Comparison of ENCODE assay signal across 32 cellular contexts in genomic region chr6:158751192-158751591, GRCh38.
DNase-seq lines count a peak whose midpoint lies in the region; ATAC-seq, FAIRE-seq and TF ChIP-seq lines count a peak whose summit lies in the region.
"Had no signal": no experiment of that assay in that cellular context is flagged by ENCODE, and none has a peak within 500 bp of the region (broad histone marks: within the 10 kb centered on the region; RNA-seq: fewer than 3 reads in every experiment).

No MANE protein-coding gene starts in this region.

- DNase-seq in HepG2 (ENCODE audit: low spot score) (no peak), right lobe of liver (no peak), WTC11 (ENCODE audit: low spot score) (no peak), mesothelial cell of epicardium (ENCODE audit: low spot score in 2 of 2, unreplicated experiment in 2 of 2) (no peak), AML-193 (lab: John Stamatoyannopoulos, UW) (no peak), activated gamma-delta T cell treated with Interleukin-2 at 50 U/mL for 16 hours (no peak)
- DNase-seq: ACHN; activated CD4-positive, alpha-beta T cell treated with anti-CD3 and anti-CD28 coated beads, Interleukin-2, amount 50 U/mL, for 48 hours; activated CD4-positive, CD25-positive, alpha-beta regulatory T cell treated with anti-CD3 and anti-CD28 coated beads, Interleukin-2, amount 50 U/mL, for 72 hours; amygdala; DMS53; midbrain; naive B cell; NCI-H510A; occipital lobe; Right ventricle myocardium superior; sigmoid colon; stimulated activated CD4-positive, alpha-beta T cell treated with anti-CD3 and anti-CD28 coated beads, Interleukin-12 subunit alpha, Interleukin-12 subunit beta, amount 100 ng/mL, for 4 hours; stimulated activated CD4-positive, alpha-beta T cell treated with anti-CD3 and anti-CD28 coated beads, Interleukin-2, amount 100 ng/mL, for 48 hours; stimulated activated naive CD8-positive, alpha-beta T cell treated with anti-CD3 and anti-CD28 coated beads, Interleukin-15, amount 100 ng/mL, for 72 hours; T-helper 17 cell; uterus had no signal

- intact Hi-C loops in HepG2 (cut with micrococcal nuclease; ENCODE audit: unreplicated experiment) (no loop called here), right lobe of liver (cut with DNase I) (no loop called here)

- no peak overlapping the region for H2AFZ ChIP-seq in HepG2 (ENCODE audit: low read length)

- TF ChIP-seq CTCF in HepG2 (CRISPR knock-in tag; IDR thresholded peaks at IDR 0.05) (no peak), right lobe of liver (IDR thresholded peaks at IDR 0.05) (no peak), WTC11 (IDR thresholded peaks at IDR 0.05) (no peak), mesothelial cell of epicardium (IDR thresholded peaks at IDR 0.05; ENCODE audit: unreplicated experiment) (no peak)

- H3K27me3 Mint-ChIP-seq in WTC11 (ENCODE audit: low read depth) (no peaks in the 10 kb centered on the region), mesothelial cell of epicardium (ENCODE audit: low read depth) (no peaks in the 10 kb centered on the region)
- H3K27me3 Mint-ChIP-seq: IgD-negative memory B cell; naive B cell; stimulated activated naive CD8-positive, alpha-beta T cell treated with anti-CD3 and anti-CD28 coated beads, Interleukin-15, amount 100 ng/mL, for 72 hours; T-helper 17 cell had no signal

- H3K4me1 ChIP-seq in HepG2 (ENCODE audit: insufficient read depth, low read length) (peaks cover 28% of the 10 kb centered on the region), right lobe of liver (peaks cover 0 to 10% (median 0%) of the 10 kb centered on the region in 4 donors)
- H3K4me1 ChIP-seq: breast epithelium, prostate gland, uterus had no signal

- 38% methylated on average over 6 of the region's 8 CpGs for WGBS in HepG2 (ENCODE audit: low lambda C conversion rate)
- 67% methylated on average over 2 of the region's 8 CpGs for WGBS in right lobe of liver (ENCODE audit: insufficient coverage, low coverage, low lambda C conversion rate, missing lambda C conversion rate)

- no peak overlapping the region for H3K4me3 ChIP-seq in HepG2 (replicated peaks in 1 of 3; ENCODE audit: insufficient read depth in 1 of 3, low read depth in 2 of 3, low read length in 3 of 3)
- H3K4me3 ChIP-seq in right lobe of liver, result no peak overlapping the region
- H3K4me3 ChIP-seq: breast epithelium, prostate gland, sigmoid colon, thoracic aorta, uterus had no signal

- CTCF ChIA-PET in HepG2 (lab: Yijun Ruan, JAX; ENCODE audit: low intra/inter-chr PET ratio, low total read pairs) (no interaction called here), WTC11 (lab: Charles Lee) (no interaction called here)

- H3K27ac Mint-ChIP-seq in WTC11 (no peak overlapping the region), mesothelial cell of epicardium (peak overlapping the region; percentile 69)
- H3K27ac Mint-ChIP-seq: activated T-helper 2 cell treated with anti-CD3 and anti-CD28 coated beads, Interferon-gamma antibody, Interleukin-2, Interleukin-4, amounts not matched to agents 10 μg/mL and 5 μg/mL and 100 μg/mL, durations not matched to agents 14 hours and 24 hours and 36 hours; IgD-negative memory B cell; naive B cell; T-helper 17 cell had no signal

- no peaks in the 10 kb centered on the region for H4K20me1 ChIP-seq in HepG2 (ENCODE audit: insufficient read depth, low read length)

- H3K36me3 ChIP-seq in HepG2 (replicated peaks in 1 of 2; ENCODE audit: control insufficient read depth in 1 of 2, insufficient read depth in 2 of 2, low read length in 2 of 2), result no peaks in the 10 kb centered on the region
- no peaks in the 10 kb centered on the region for H3K36me3 ChIP-seq in right lobe of liver
- H3K36me3 ChIP-seq: breast epithelium, prostate gland, sigmoid colon, thoracic aorta, uterus had no signal

- H3K9me3 ChIP-seq in HepG2 (ENCODE audit: low read length) (no peaks in the 10 kb centered on the region), right lobe of liver (no peaks in the 10 kb centered on the region)
- H3K9me3 ChIP-seq: breast epithelium, prostate gland, sigmoid colon, thoracic aorta, uterus had no signal

- H3K27ac ChIP-seq in HepG2 (ENCODE audit: extremely low read length, insufficient read depth, low read length) (no peak overlapping the region), right lobe of liver (no peak overlapping the region)
- H3K27ac ChIP-seq: breast epithelium, epithelial cell of prostate, prostate gland, sigmoid colon, thoracic aorta, uterus had no signal

- no peak for TF ChIP-seq POLR2A in HepG2 (IDR thresholded peaks at IDR 0.05; ENCODE audit: insufficient read depth in 1 of 2, low read depth in 2 of 2, low read length in 2 of 2)
- TF ChIP-seq POLR2A in right lobe of liver (IDR thresholded peaks at IDR 0.05), result no peak

- H3K79me2 ChIP-seq in HepG2 (ENCODE audit: insufficient read depth, low read length), result no peaks in the 10 kb centered on the region

- in situ Hi-C loops in HepG2 (cut with HindIII; ENCODE audit: extremely low pct_ligation_motif_present, low pct_unique_long_range_greater_than_20kb), result no loop called here

- BruUV-seq in HepG2 (replicated peaks; lab: Mats Ljungman, UMichigan), result no TSS peak

- no peak overlapping the region for H3K4me2 ChIP-seq in HepG2 (ENCODE audit: low read depth, low read length)

- TF ChIP-seq EP300 in HepG2 (IDR thresholded peaks at IDR 0.05; ENCODE audit: low read depth in 2 of 2, low read length in 2 of 2), result no peak
- TF ChIP-seq EP300 in HepG2 (CRISPR knock-in tag; IDR thresholded peaks at IDR 0.05; ENCODE audit: borderline replicate concordance), result no peak

- no peak overlapping the region for H3K9ac ChIP-seq in HepG2 (ENCODE audit: insufficient read depth, low read depth, low read length)

- ATAC-seq in HepG2 (peak; percentile 35), right lobe of liver (no peak), WTC11 (peak; percentile 27), GM19023 (IDR thresholded peaks at IDR 0.05; ENCODE audit: unreplicated experiment) (no peak)
- ATAC-seq: stimulated activated naive CD8-positive, alpha-beta T cell treated with anti-CD3 and anti-CD28 coated beads, Interleukin-15, amount 100 ng/mL, for 72 hours; T-helper 17 cell had no signal

- no peaks in the 10 kb centered on the region for H3K9me3 Mint-ChIP-seq in WTC11
- no peaks in the 10 kb centered on the region for H3K9me3 Mint-ChIP-seq in mesothelial cell of epicardium
- H3K9me3 Mint-ChIP-seq: activated naive CD4-positive, alpha-beta T cell treated with anti-CD3 and anti-CD28 coated beads, Interleukin-2, amount 50 U/mL, for 72 hours; activated T-helper 2 cell treated with anti-CD3 and anti-CD28 coated beads, Interferon-gamma antibody, Interleukin-2, Interleukin-4, amounts not matched to agents 10 μg/mL and 5 μg/mL and 100 μg/mL, durations not matched to agents 14 hours and 24 hours and 36 hours; IgD-negative memory B cell; naive B cell; stimulated activated naive CD8-positive, alpha-beta T cell treated with anti-CD3 and anti-CD28 coated beads, Interleukin-15, amount 100 ng/mL, for 72 hours had no signal

- H3K36me3 Mint-ChIP-seq in WTC11 (no peaks in the 10 kb centered on the region), mesothelial cell of epicardium (no peaks in the 10 kb centered on the region)
- H3K36me3 Mint-ChIP-seq: IgD-negative memory B cell, naive B cell had no signal

- POLR2A ChIA-PET in HepG2 (lab: Yijun Ruan, JAX) (no interaction called here), WTC11 (lab: Charles Lee) (no interaction called here)

- H3K27me3 ChIP-seq in HepG2 (ENCODE audit: control insufficient read depth in 1 of 2, insufficient read depth in 2 of 2, low read length in 2 of 2), result peaks cover 0 to 32% of the 10 kb centered on the region in 2 experiments; a peak in 4 of 5 replicates
- no peaks in the 10 kb centered on the region for H3K27me3 ChIP-seq in right lobe of liver
- H3K27me3 ChIP-seq: breast epithelium, sigmoid colon, uterus had no signal

- H3K4me1 Mint-ChIP-seq in WTC11, result peaks cover 21% of the 10 kb centered on the region; the same call in 1 of the 2 replicates
- peaks cover 34% of the 10 kb centered on the region for H3K4me1 Mint-ChIP-seq in mesothelial cell of epicardium

- TF ChIP-seq RAD21 in HepG2 (CRISPR knock-in tag; IDR thresholded peaks at IDR 0.05), result no peak

- no peak overlapping the region for H3K4me3 Mint-ChIP-seq in WTC11
- H3K4me3 Mint-ChIP-seq in mesothelial cell of epicardium, result no peak overlapping the region
- H3K4me3 Mint-ChIP-seq: IgD-negative memory B cell; naive B cell; stimulated activated naive CD8-positive, alpha-beta T cell treated with anti-CD3 and anti-CD28 coated beads, Interleukin-15, amount 100 ng/mL, for 72 hours; T-helper 17 cell had no signal

- no peak for FAIRE-seq in HepG2 (lab: Jason Lieb, UNC)
- FAIRE-seq: GM12892, TTC549 had no signal

TF ChIP-seq in HepG2, 621 proteins besides CTCF, POLR2A, EP300 and RAD21 (continues in another document):
- no peak for TF ChIP-seq ZNF513 (CRISPR knock-in tag; conservative IDR thresholded peaks at IDR 0.05)
- 0 out of 2 replicates have a peak, but pooled peaks have one; percentile 0 for TF ChIP-seq SALL1 (CRISPR knock-in tag; IDR thresholded peaks at IDR 0.05)

TF ChIP-seq in WTC11, 78 proteins besides CTCF, POLR2A, EP300 and RAD21 (continues in another document):
- TF ChIP-seq SP1 (CRISPR knock-in tag; conservative IDR thresholded peaks at IDR 0.05), result no peak
- TF ChIP-seq ATF2 (CRISPR knock-in tag; IDR thresholded peaks at IDR 0.05; ENCODE audit: borderline replicate concordance, low read depth), result no peak

Comparison
In these comparisons a context has a peak if more than half of its experiments do, and no peak if none do; other contexts are left out.
1. ATAC-seq: peak in HepG2 (single experiment) and WTC11 (single experiment); none in right lobe of liver (0 of 4) and GM19023 (single experiment).